20 cellular contexts compared by ENCODE assay signal in genomic region chr2:239131521-239131920, GRCh38.
DNase-seq lines count a peak whose midpoint lies in the region; ATAC-seq and TF ChIP-seq lines count a peak whose summit lies in the region.
"Had no signal": no experiment of that assay in that cellular context is flagged by ENCODE, and none has a peak within 500 bp of the region (broad histone marks: within the 10 kb centered on the region; RNA-seq: fewer than 3 reads in every experiment).

No MANE protein-coding gene starts in this region.

- no peak for TF ChIP-seq EP300 in transverse colon (IDR thresholded peaks at IDR 0.05; ENCODE audit: low read depth)

- no peak for TF ChIP-seq CTCF in psoas muscle (IDR thresholded peaks at IDR 0.05)
- no peak for TF ChIP-seq CTCF in transverse colon (IDR thresholded peaks at IDR 0.05)
- no peak for TF ChIP-seq CTCF in gastrocnemius medialis (IDR thresholded peaks at IDR 0.05 in 4 of 5, conservative IDR thresholded peaks at IDR 0.05 in 1 of 5)

- H3K27ac ChIP-seq in right cardiac atrium (ENCODE audit: low read length) (no peak overlapping the region), psoas muscle (no peak overlapping the region), transverse colon (no peak overlapping the region), gastrocnemius medialis (no peak overlapping the region)
- H3K27ac ChIP-seq: Peyer's patch had no signal

- intact Hi-C loops in right cardiac atrium (cut with DNase I) (no loop called here), cardiac septum (cut with DNase I) (no loop called here), psoas muscle (cut with DNase I) (loop anchor here in 1 of 2 donors (2.0 kb wide), 1 partner anchor 17 kb away; no protein-coding TSS in a partner anchor), transverse colon (cut with DNase I; ENCODE audit: low total_unique reads) (no loop called here), gastrocnemius medialis (cut with DNase I; ENCODE audit: low total_unique reads) (no loop called here)

- ATAC-seq in right cardiac atrium (no peak), psoas muscle (peak in 1 of 4 donors; percentile 15), gastrocnemius medialis (no peak)

- H3K4me1 ChIP-seq in right cardiac atrium (ENCODE audit: control insufficient read depth, insufficient read depth, low read length), result no peaks in the 10 kb centered on the region
- H3K4me1 ChIP-seq in psoas muscle, result no peaks in the 10 kb centered on the region
- no peaks in the 10 kb centered on the region for H3K4me1 ChIP-seq in transverse colon
- no peaks in the 10 kb centered on the region for H3K4me1 ChIP-seq in gastrocnemius medialis
- H3K4me1 ChIP-seq: HAP-1, Peyer's patch had no signal

- H3K36me3 ChIP-seq in psoas muscle (ENCODE audit: insufficient read depth in 1 of 2, low read depth in 1 of 2), result peaks cover 7 to 100% of the 10 kb centered on the region in 2 donors
- H3K36me3 ChIP-seq in transverse colon, result peaks cover 0 to 24% (median 11%) of the 10 kb centered on the region in 4 donors
- peaks cover 0 to 76% of the 10 kb centered on the region in 2 donors for H3K36me3 ChIP-seq in gastrocnemius medialis
- H3K36me3 ChIP-seq: HAP-1 had no signal

- TF ChIP-seq POLR2A in transverse colon (IDR thresholded peaks at IDR 0.05), result no peak
- no peak for TF ChIP-seq POLR2A in gastrocnemius medialis (IDR thresholded peaks at IDR 0.05)

- in situ Hi-C loops in transverse colon (cut with MboI; ENCODE audit: low pct_ligation_motif_present in 1 of 4, low pct_unique_long_range_greater_than_20kb in 1 of 4, low sequenced_read_pairs in 3 of 4) (no loop called here), gastrocnemius medialis (cut with MboI; ENCODE audit: low sequenced_read_pairs in 4 of 4) (no loop called here)

- H3K4me3 ChIP-seq in right cardiac atrium (ENCODE audit: low read length) (no peak overlapping the region), psoas muscle (no peak overlapping the region), transverse colon (no peak overlapping the region), gastrocnemius medialis (no peak overlapping the region)
- H3K4me3 ChIP-seq: HAP-1, MG63, Peyer's patch had no signal

- 86% methylated on average over 10 of the region's 10 CpGs for WGBS in right cardiac atrium
- 83 to 91% (median 85%) methylated on average over 10 of the region's 10 CpGs for WGBS in psoas muscle, 3 donors
- WGBS in transverse colon (ENCODE audit: low coverage in 1 of 2), 2 donors, result 93 to 100% methylated on average over 1 to 10 of the region's 10 CpGs

- H3K9me3 ChIP-seq in right cardiac atrium (ENCODE audit: control insufficient read depth, low read length) (no peaks in the 10 kb centered on the region), psoas muscle (no peaks in the 10 kb centered on the region), transverse colon (no peaks in the 10 kb centered on the region), gastrocnemius medialis (no peaks in the 10 kb centered on the region)
- H3K9me3 ChIP-seq: HAP-1, MG63, Peyer's patch had no signal

- H3K27me3 ChIP-seq in right cardiac atrium (ENCODE audit: control insufficient read depth, insufficient read depth), result no peaks in the 10 kb centered on the region
- no peaks in the 10 kb centered on the region for H3K27me3 ChIP-seq in psoas muscle (ENCODE audit: insufficient read depth in 3 of 3, low read length in 2 of 3)
- no peaks in the 10 kb centered on the region for H3K27me3 ChIP-seq in transverse colon
- no peaks in the 10 kb centered on the region for H3K27me3 ChIP-seq in gastrocnemius medialis
- H3K27me3 ChIP-seq: MG63, Peyer's patch had no signal

- DNase-seq in right cardiac atrium (peak in 2 of 3 donors; percentile 28 to 48), cardiac septum (ENCODE audit: low spot score) (no peak), inferior parietal cortex (ENCODE audit: extremely low spot score) (peak; percentile 67), psoas muscle (peak; percentile 7 to 49), transverse colon (no peak), gastrocnemius medialis (no peak), NCI-H2081 treated with DMSO at 0.1 percent for 48 hours (lab: John Stamatoyannopoulos, UW) (no peak), EL (no peak)
- DNase-seq: 8988T; CD8-positive, alpha-beta memory T cell; DMS53; Karpas-422; MG63; NCI-H1092; NCI-H146; NCI-H510A; NCI-H748 treated with DMSO at 0.1 percent for 48 hours; NK-92 treated with Interleukin-12 subunit alpha and Interleukin-12 subunit beta, amount 100 ng/mL, for 24 hours; Peyer's patch had no signal

Comparison
In these comparisons a context has a peak if more than half of its experiments do, and no peak if none do; other contexts are left out.
1. DNase-seq: peak in right cardiac atrium (2 of 3), inferior parietal cortex (single experiment) and psoas muscle (2 of 2); none in cardiac septum (single experiment), transverse colon (single experiment), gastrocnemius medialis (0 of 2), NCI-H2081 treated with DMSO at 0.1 percent for 48 hours (single experiment) and EL (single experiment).